In the genomic region with DNA sequence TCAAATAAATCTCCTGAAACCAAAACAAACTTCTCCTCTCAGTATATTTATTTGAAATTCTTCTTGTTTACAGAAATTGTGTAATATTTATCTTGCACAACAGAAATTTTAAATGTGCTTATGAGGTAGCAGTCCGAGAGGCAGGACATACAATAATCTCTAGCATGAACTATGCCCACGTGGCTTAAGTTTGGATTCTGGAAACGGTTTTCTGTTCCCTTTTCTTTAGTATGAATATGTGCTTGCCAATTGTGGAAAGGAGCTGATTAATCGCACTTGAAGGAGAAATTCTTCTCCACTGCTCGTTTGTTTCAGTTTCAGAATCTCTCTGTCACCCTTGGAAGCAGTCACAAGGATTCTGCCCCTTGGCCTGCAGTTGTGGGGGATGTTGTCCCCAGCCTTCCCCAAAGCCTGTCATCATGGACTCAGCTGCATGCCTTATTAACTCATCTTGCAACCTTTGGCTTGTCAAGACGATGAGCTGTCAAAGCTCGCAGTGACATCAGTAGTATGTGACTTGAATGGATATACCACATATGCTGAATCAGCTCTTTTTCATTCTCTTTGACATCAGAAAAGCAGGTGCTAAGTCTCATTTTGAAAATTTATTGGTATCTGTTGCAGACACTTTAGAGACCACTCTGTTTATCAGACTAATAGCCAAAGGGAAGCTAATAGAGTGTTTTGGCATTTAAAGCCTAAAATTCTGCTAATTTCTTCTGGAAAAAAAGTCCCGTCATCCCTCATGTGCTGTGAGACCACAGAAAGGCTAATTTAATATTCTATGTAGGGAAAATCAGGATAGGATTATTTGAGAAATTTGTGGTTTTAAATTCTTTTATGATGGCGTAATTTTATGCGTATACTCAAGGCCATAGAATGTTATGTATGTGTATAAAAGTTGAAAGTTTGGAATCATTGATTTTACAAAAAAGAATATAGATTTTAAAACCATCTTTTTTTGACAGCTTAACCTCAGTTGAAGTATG, we compare ENCODE assay signal across 8 cellular contexts.
DNase-seq lines count a peak whose midpoint lies in the region; ATAC-seq and TF ChIP-seq lines count a peak whose summit lies in the region.

No MANE protein-coding gene starts in this region.

- peaks cover 0 to 2% (median 0%) of the 10 kb centered on the region in 8 donors for H3K9me3 Mint-ChIP-seq in CD4-positive, alpha-beta memory T cell
- H3K9me3 Mint-ChIP-seq in activated T-helper 2 cell treated with anti-CD3 and anti-CD28 coated beads, Interferon-gamma antibody, Interleukin-2, Interleukin-4, amounts not matched to agents 10 μg/mL and 5 μg/mL and 100 μg/mL, durations not matched to agents 14 hours and 24 hours and 36 hours = no peaks in the 10 kb centered on the region

- peaks cover 32 to 63% (median 42%) of the 10 kb centered on the region in 4 donors for H3K4me1 Mint-ChIP-seq in CD4-positive, alpha-beta memory T cell
- H3K4me1 Mint-ChIP-seq in activated T-helper 2 cell treated with anti-CD3 and anti-CD28 coated beads, Interferon-gamma antibody, Interleukin-2, Interleukin-4, amounts not matched to agents 10 μg/mL and 5 μg/mL and 100 μg/mL, durations not matched to agents 14 hours and 24 hours and 36 hours (ENCODE audit: low read depth) = peaks cover 26% of the 10 kb centered on the region

- intact Hi-C loops in CD4-positive, alpha-beta memory T cell (cut with micrococcal nuclease) = no loop called here
- intact Hi-C loops in activated T-helper 2 cell treated with anti-CD3 and anti-CD28 coated beads, Interferon-gamma antibody, Interleukin-2, Interleukin-4, amounts not matched to agents 10 μg/mL and 5 μg/mL and 100 μg/mL, durations not matched to agents 14 hours and 24 hours and 36 hours (cut with micrococcal nuclease) = no loop called here

- peak overlapping the region in 5 of 7 donors; percentile 16 to 79 (median 32) for H3K27ac Mint-ChIP-seq in CD4-positive, alpha-beta memory T cell
- H3K27ac Mint-ChIP-seq in activated T-helper 2 cell treated with anti-CD3 and anti-CD28 coated beads, Interferon-gamma antibody, Interleukin-2, Interleukin-4, amounts not matched to agents 10 μg/mL and 5 μg/mL and 100 μg/mL, durations not matched to agents 14 hours and 24 hours and 36 hours = no peak overlapping the region

- H3K27me3 Mint-ChIP-seq in CD4-positive, alpha-beta memory T cell = no peaks in the 10 kb centered on the region
- H3K27me3 Mint-ChIP-seq in activated T-helper 2 cell treated with anti-CD3 and anti-CD28 coated beads, Interferon-gamma antibody, Interleukin-2, Interleukin-4, amounts not matched to agents 10 μg/mL and 5 μg/mL and 100 μg/mL, durations not matched to agents 14 hours and 24 hours and 36 hours (ENCODE audit: low read depth) = no peaks in the 10 kb centered on the region

- H3K9ac ChIP-seq in adipocyte (ENCODE audit: low read length) = peak overlapping the region; percentile 70

- H3K36me3 ChIP-seq in CD4-positive, alpha-beta memory T cell (ENCODE audit: insufficient read depth, low read length) = no peaks in the 10 kb centered on the region
- H3K36me3 ChIP-seq in adipocyte (ENCODE audit: control insufficient read depth, insufficient read depth, low read length, severe bottlenecking) (no peaks in the 10 kb centered on the region), thoracic aorta (no peaks in the 10 kb centered on the region)

- POLR2A ChIA-PET in CD4-positive, alpha-beta memory T cell (lab: Charles Lee; ENCODE audit: partially characterized antibody) = interaction anchor here (1.1 to 1.7 kb wide), 2 partner anchors 9 to 57 kb away, joined by 3 to 7 read pairs; no protein-coding TSS in a partner anchor

- peak in 2 of 5 donors; percentile 4 to 42 for DNase-seq in CD4-positive, alpha-beta memory T cell
- DNase-seq in adipocyte (ENCODE audit: low read depth) = peak; percentile 90
- DNase-seq in left kidney (ENCODE audit: low read depth, low spot score) = peak; percentile 42
- DNase-seq in thoracic aorta (ENCODE audit: low spot score) = no peak
- no peak for DNase-seq in effector CD8-positive, alpha-beta T cell (lab: John Stamatoyannopoulos, UW)
- no peak for DNase-seq in activated T-helper 2 cell treated with anti-CD3 and anti-CD28 coated beads, Interferon-gamma antibody, Interleukin-2, Interleukin-4, amounts not matched to agents 10 μg/mL and 5 μg/mL and 100 μg/mL, durations not matched to agents 14 hours and 24 hours and 36 hours (ENCODE audit: low spot score)

- no peaks in the 10 kb centered on the region for H3K9me3 ChIP-seq in CD4-positive, alpha-beta memory T cell (ENCODE audit: control insufficient read depth in 1 of 2, low read length in 2 of 2)
- H3K9me3 ChIP-seq in adipocyte (ENCODE audit: control insufficient read depth, low read length) = no peaks in the 10 kb centered on the region
- no peaks in the 10 kb centered on the region for H3K9me3 ChIP-seq in thoracic aorta

- no peak overlapping the region for H3K27ac ChIP-seq in CD4-positive, alpha-beta memory T cell (ENCODE audit: low read depth, low read length)
- no peak overlapping the region for H3K27ac ChIP-seq in thoracic aorta

- no peaks in the 10 kb centered on the region for H3K36me3 Mint-ChIP-seq in CD4-positive, alpha-beta memory T cell
- H3K36me3 Mint-ChIP-seq in activated T-helper 2 cell treated with anti-CD3 and anti-CD28 coated beads, Interferon-gamma antibody, Interleukin-2, Interleukin-4, amounts not matched to agents 10 μg/mL and 5 μg/mL and 100 μg/mL, durations not matched to agents 14 hours and 24 hours and 36 hours (ENCODE audit: low read depth) = no peaks in the 10 kb centered on the region

- CTCF ChIA-PET in CD4-positive, alpha-beta memory T cell (lab: Charles Lee; ENCODE audit: partially characterized antibody) = no interaction called here

- peak overlapping the region in 7 of 8 donors; percentile 2 to 83 (median 74) for H3K4me3 Mint-ChIP-seq in CD4-positive, alpha-beta memory T cell
- no peak overlapping the region for H3K4me3 Mint-ChIP-seq in activated T-helper 2 cell treated with anti-CD3 and anti-CD28 coated beads, Interferon-gamma antibody, Interleukin-2, Interleukin-4, amounts not matched to agents 10 μg/mL and 5 μg/mL and 100 μg/mL, durations not matched to agents 14 hours and 24 hours and 36 hours (ENCODE audit: low read depth)

- H3K27me3 ChIP-seq in CD4-positive, alpha-beta memory T cell (ENCODE audit: insufficient read depth, low read length) = no peaks in the 10 kb centered on the region
- no peaks in the 10 kb centered on the region for H3K27me3 ChIP-seq in adipocyte (replicated peaks; ENCODE audit: control insufficient read depth, insufficient read depth, low read length)
- H3K27me3 ChIP-seq in thoracic aorta (replicated peaks; ENCODE audit: insufficient read depth) = no peaks in the 10 kb centered on the region

- TF ChIP-seq CTCF in thoracic aorta (IDR thresholded peaks at IDR 0.05) = no peak

- no peak overlapping the region for H3K4me3 ChIP-seq in CD4-positive, alpha-beta memory T cell (ENCODE audit: low read length in 2 of 2)
- H3K4me3 ChIP-seq in adipocyte (ENCODE audit: low read length) = peak overlapping the region; percentile 81
- H3K4me3 ChIP-seq in thoracic aorta = peak overlapping the region; percentile 52

- H3K4me1 ChIP-seq in CD4-positive, alpha-beta memory T cell (ENCODE audit: insufficient read depth, low read length) = peaks cover 25% of the 10 kb centered on the region
- H3K4me1 ChIP-seq in adipocyte (ENCODE audit: control insufficient read depth, insufficient read depth, low read length) = peaks cover 20% of the 10 kb centered on the region
- peaks cover 8 to 9% of the 10 kb centered on the region in 2 donors for H3K4me1 ChIP-seq in thoracic aorta (ENCODE audit: control insufficient read depth in 1 of 2, low read depth in 2 of 2)

- ATAC-seq in HG03520 (IDR thresholded peaks at IDR 0.05; ENCODE audit: unreplicated experiment) (peak; percentile 61), thoracic aorta (ENCODE audit: insufficient number of reproducible peaks, low FRiP score, low read depth) (no peak), GM19452 (IDR thresholded peaks at IDR 0.05; ENCODE audit: unreplicated experiment) (no peak)

Comparison
In these comparisons a context has a peak if more than half of its experiments do, and no peak if none do; other contexts are left out.
1. DNase-seq: peak in adipocyte (single experiment) and left kidney (single experiment); none in thoracic aorta (single experiment), effector CD8-positive, alpha-beta T cell (single experiment) and activated T-helper 2 cell treated with anti-CD3 and anti-CD28 coated beads, Interferon-gamma antibody, Interleukin-2, Interleukin-4, amounts not matched to agents 10 μg/mL and 5 μg/mL and 100 μg/mL, durations not matched to agents 14 hours and 24 hours and 36 hours (single experiment).
2. H3K4me3 ChIP-seq: peak in adipocyte (single experiment) and thoracic aorta (single experiment); none in CD4-positive, alpha-beta memory T cell (0 of 2).